22 cellular contexts compared by ENCODE assay signal in genomic region chr3:194246709-194247349, GRCh38.
DNase-seq lines count a peak whose midpoint lies in the region; ATAC-seq and TF ChIP-seq lines count a peak whose summit lies in the region.
"Had no signal": no experiment of that assay in that cellular context is flagged by ENCODE, and none has a peak within 500 bp of the region (broad histone marks: within the 10 kb centered on the region; RNA-seq: fewer than 3 reads in every experiment).

No MANE protein-coding gene starts in this region.

- H3K27ac Mint-ChIP-seq in glutamatergic neuron (ENCODE audit: unreplicated experiment) = peak overlapping the region; percentile 39
- peak overlapping the region; percentile 47 for H3K27ac Mint-ChIP-seq in mesothelial cell of epicardium
- H3K27ac Mint-ChIP-seq: CD4-positive, alpha-beta memory T cell; H9; HFFc6; IgD-negative memory B cell had no signal

- H3K27me3 ChIP-seq in BE2C (no peaks in the 10 kb centered on the region), HCT116 (ENCODE audit: insufficient read depth, low read length) (no peaks in the 10 kb centered on the region), mammary epithelial cell (ENCODE audit: insufficient read depth, low read length) (no peaks in the 10 kb centered on the region)
- H3K27me3 ChIP-seq: SJCRH30 had no signal

- no peak for ATAC-seq in HCT116
- ATAC-seq in GM19324 (IDR thresholded peaks at IDR 0.05; ENCODE audit: low FRiP score, unreplicated experiment) = no peak
- ATAC-seq in HG02852 (IDR thresholded peaks at IDR 0.05; ENCODE audit: unreplicated experiment) = no peak

- H4K20me1 ChIP-seq in HCT116 (ENCODE audit: insufficient read depth) = no peaks in the 10 kb centered on the region
- H4K20me1 ChIP-seq in mammary epithelial cell (ENCODE audit: insufficient read depth, low read length) = no peaks in the 10 kb centered on the region

- H3K36me3 Mint-ChIP-seq in glutamatergic neuron (ENCODE audit: unreplicated experiment) (no peaks in the 10 kb centered on the region), mesothelial cell of epicardium (no peaks in the 10 kb centered on the region)
- H3K36me3 Mint-ChIP-seq: CD4-positive, alpha-beta memory T cell; IgD-negative memory B cell had no signal

- peak overlapping the region; percentile 3 for H2AFZ ChIP-seq in HCT116 (ENCODE audit: low read depth, low read length, poor library complexity, severe bottlenecking)
- no peak overlapping the region for H2AFZ ChIP-seq in mammary epithelial cell (ENCODE audit: low read depth, low read length)
- H2AFZ ChIP-seq: GM23248 had no signal

- peaks cover 49% of the 10 kb centered on the region for H3K4me1 ChIP-seq in BE2C
- peaks cover 5 to 10% of the 10 kb centered on the region in 2 experiments; a peak in 3 of 4 replicates for H3K4me1 ChIP-seq in HCT116 (ENCODE audit: control insufficient read depth in 1 of 2, insufficient read depth in 2 of 2, low read length in 2 of 2)
- no peaks in the 10 kb centered on the region for H3K4me1 ChIP-seq in mammary epithelial cell (ENCODE audit: insufficient read depth, low read length)

- dilution Hi-C loops in mammary epithelial cell (cut with HindIII; ENCODE audit: low sequenced_read_pairs) = no loop called here

- no peak for TF ChIP-seq POLR2A in HCT116 (IDR thresholded peaks at IDR 0.05; ENCODE audit: borderline replicate concordance, extremely low read depth, insufficient read depth, insufficient read length)

- peaks cover 8% of the 10 kb centered on the region for H3K27me3 Mint-ChIP-seq in glutamatergic neuron (ENCODE audit: unreplicated experiment)
- H3K27me3 Mint-ChIP-seq in mesothelial cell of epicardium (ENCODE audit: low read depth) = no peaks in the 10 kb centered on the region

- no TSS peak for BruUV-seq in HCT116 (replicated peaks; lab: Mats Ljungman, UMichigan)
- no TSS peak for BruUV-seq in mammary epithelial cell (replicated peaks; lab: Mats Ljungman, UMichigan)

- no peaks in the 10 kb centered on the region for H3K9me2 ChIP-seq in HCT116 (ENCODE audit: insufficient read depth)

- H3K9ac ChIP-seq in HCT116 (ENCODE audit: low read length) (no peak overlapping the region), mammary epithelial cell (ENCODE audit: insufficient read depth, low read length) (no peak overlapping the region)
- H3K9ac ChIP-seq: GM23248 had no signal

- TF ChIP-seq CTCF in BE2C (IDR thresholded peaks at IDR 0.05; ENCODE audit: low read depth, low read length) (no peak), HCT116 (IDR thresholded peaks at IDR 0.05 in 2 of 3, conservative IDR thresholded peaks at IDR 0.05 in 1 of 3; ENCODE audit: borderline replicate concordance in 1 of 3, insufficient read depth in 1 of 3, low read depth in 2 of 3, low read length in 2 of 3) (no peak), glutamatergic neuron (IDR thresholded peaks at IDR 0.05; ENCODE audit: partially characterized antibody, unreplicated experiment) (no peak), mesothelial cell of epicardium (IDR thresholded peaks at IDR 0.05; ENCODE audit: unreplicated experiment) (no peak), mammary epithelial cell (conservative IDR thresholded peaks at IDR 0.05 in 1 of 2, IDR thresholded peaks at IDR 0.05 in 1 of 2; ENCODE audit: extremely low read depth in 1 of 2, insufficient read depth in 1 of 2, low read depth in 1 of 2, low read length in 2 of 2) (no peak)

- in situ Hi-C loops in mammary epithelial cell (cut with MboI; ENCODE audit: low sequenced_read_pairs in 2 of 2) = no loop called here

- RAD21 ChIA-PET in HCT116 (lab: Charles Lee; ENCODE audit: low non-redundant PET in 1 of 2, low total read pairs in 2 of 2, uncharacterized antibody in 2 of 2, unreplicated experiment in 2 of 2) = no interaction called here

- H3K4me2 ChIP-seq in HCT116 (ENCODE audit: low read length) (no peak overlapping the region), mammary epithelial cell (ENCODE audit: insufficient read depth, low read depth, low read length) (no peak overlapping the region)

- no peaks in the 10 kb centered on the region for H3K9me3 ChIP-seq in BE2C
- no peaks in the 10 kb centered on the region for H3K9me3 ChIP-seq in HCT116 (ENCODE audit: control insufficient read depth in 1 of 2, insufficient read depth in 1 of 2, low read depth in 1 of 2, low read length in 2 of 2)
- H3K9me3 ChIP-seq in mammary epithelial cell (replicated peaks; ENCODE audit: insufficient read depth, low read length) = no peaks in the 10 kb centered on the region
- H3K9me3 ChIP-seq: SJCRH30 had no signal

- peak overlapping the region; percentile 44 for H3K4me3 ChIP-seq in BE2C (ENCODE audit: low read depth, low read length)
- H3K4me3 ChIP-seq in HCT116 (replicated peaks in 1 of 2; ENCODE audit: low read depth in 1 of 2, low read length in 2 of 2) = no peak overlapping the region
- H3K4me3 ChIP-seq in mammary epithelial cell (replicated peaks in 1 of 3; ENCODE audit: insufficient read depth in 1 of 3, low read depth in 2 of 3, low read length in 3 of 3) = no peak overlapping the region
- H3K4me3 ChIP-seq: GM23248, SJCRH30 had no signal

- H3K27ac ChIP-seq in HCT116 (ENCODE audit: low read depth, low read length) (no peak overlapping the region), mammary epithelial cell (ENCODE audit: insufficient read depth, low read depth, low read length) (no peak overlapping the region)
- H3K27ac ChIP-seq: GM23248, SJCRH30 had no signal

- no peaks in the 10 kb centered on the region for H3K36me3 ChIP-seq in BE2C
- H3K36me3 ChIP-seq in HCT116 (ENCODE audit: control insufficient read depth in 1 of 2, insufficient read depth in 2 of 2, low read length in 2 of 2) = no peaks in the 10 kb centered on the region
- no peaks in the 10 kb centered on the region for H3K36me3 ChIP-seq in mammary epithelial cell (ENCODE audit: insufficient read depth, low read length)
- H3K36me3 ChIP-seq: SJCRH30 had no signal

- CTCF ChIA-PET in HCT116 (lab: Charles Lee) (no interaction called here), mammary epithelial cell (lab: Charles Lee; ENCODE audit: low non-redundant PET) (no interaction called here)

- no peak for TF ChIP-seq RAD21 in HCT116 (IDR thresholded peaks at IDR 0.05; ENCODE audit: low read depth)

- WGBS in mammary epithelial cell (ENCODE audit: low coverage, missing lambda C conversion rate) = 74% methylated on average over 7 of the region's 7 CpGs

- no peaks in the 10 kb centered on the region for H3K79me2 ChIP-seq in HCT116 (ENCODE audit: insufficient read depth, low read length)
- H3K79me2 ChIP-seq in mammary epithelial cell (ENCODE audit: insufficient read depth, low read length) = no peaks in the 10 kb centered on the region

- H3K4me1 Mint-ChIP-seq in glutamatergic neuron (ENCODE audit: low read depth, unreplicated experiment) (peaks cover 8% of the 10 kb centered on the region), mesothelial cell of epicardium (peaks cover 43% of the 10 kb centered on the region)
- H3K4me1 Mint-ChIP-seq: IgD-negative memory B cell had no signal

- POLR2A ChIA-PET in HCT116 (lab: Charles Lee) = no interaction called here

- no peak overlapping the region for H3K4me3 Mint-ChIP-seq in glutamatergic neuron (ENCODE audit: unreplicated experiment)
- H3K4me3 Mint-ChIP-seq in mesothelial cell of epicardium = no peak overlapping the region
- H3K4me3 Mint-ChIP-seq: CD4-positive, alpha-beta memory T cell; H9; HFFc6; IgD-negative memory B cell had no signal

- H3K9me3 Mint-ChIP-seq in glutamatergic neuron (ENCODE audit: unreplicated experiment) (peaks cover 2% of the 10 kb centered on the region), mesothelial cell of epicardium (no peaks in the 10 kb centered on the region)
- H3K9me3 Mint-ChIP-seq: CD4-positive, alpha-beta memory T cell; H9; HFFc6; IgD-negative memory B cell had no signal

- intact Hi-C loops in HCT116 (cut with micrococcal nuclease) = no loop called here
- intact Hi-C loops in mammary epithelial cell (cut with micrococcal nuclease) = no loop called here

- no peak for DNase-seq in BE2C
- no peak for DNase-seq in HCT116 (ENCODE audit: low read depth, low spot score)
- no peak for DNase-seq in glutamatergic neuron
- peak in 1 of 2 experiments; percentile 29 for DNase-seq in mesothelial cell of epicardium (ENCODE audit: low spot score in 2 of 2, unreplicated experiment in 2 of 2)
- DNase-seq in mammary epithelial cell = no peak
- DNase-seq: C1 segment of cervical spinal cord; CD4-positive, alpha-beta memory T cell; COR-L47; DND-41; GM23248; HFFc6; NCI-H1048; NCI-H1417; NCI-H1694; NCI-H2029 treated with DMSO at 0.1 percent for 48 hours; NCI-H446 treated with DMSO at 0.1 percent for 48 hours; NCI-H526 treated with DMSO at 0.1 percent for 48 hours; SJCRH30 had no signal

TF ChIP-seq in HCT116, 20 proteins besides CTCF, POLR2A, EP300 and RAD21 (continues in another document):
- TF ChIP-seq POLR2AphosphoS5 (IDR thresholded peaks at IDR 0.05; ENCODE audit: low read depth, low read length) = no peak
- TF ChIP-seq ATF3 (IDR thresholded peaks at IDR 0.05) = no peak
- TF ChIP-seq ZBTB33 (IDR thresholded peaks at IDR 0.05; ENCODE audit: extremely low read depth, insufficient replicate concordance, low read length) = no peak
- TF ChIP-seq SIN3A (IDR thresholded peaks at IDR 0.05; ENCODE audit: low read depth) = no peak
- no peak for TF ChIP-seq ZNF274 (IDR thresholded peaks at IDR 0.05; ENCODE audit: low read depth, low read length)
- TF ChIP-seq TCF7L2 (IDR thresholded peaks at IDR 0.05; ENCODE audit: borderline replicate concordance, extremely low read depth, insufficient read depth, insufficient read length) = no peak
- TF ChIP-seq SP1 (IDR thresholded peaks at IDR 0.05; ENCODE audit: low read depth) = no peak
